ENCODE assay signal across 14 cellular contexts in genomic region chr7:36260481-36260880, GRCh38.
DNase-seq lines count a peak whose midpoint lies in the region; ATAC-seq and TF ChIP-seq lines count a peak whose summit lies in the region.
"Had no signal": no experiment of that assay in that cellular context is flagged by ENCODE, and none has a peak within 500 bp of the region (broad histone marks: within the 10 kb centered on the region; RNA-seq: fewer than 3 reads in every experiment).

No MANE protein-coding gene starts in this region.

- peak overlapping the region in 49 of 59 donors; percentile 12 to 92 (median 70) for H3K27ac ChIP-seq in dorsolateral prefrontal cortex

- intact Hi-C loops in dorsolateral prefrontal cortex (cut with DNase I) = no loop called here

- ATAC-seq in GM21360 (IDR thresholded peaks at IDR 0.05; ENCODE audit: unreplicated experiment) (peak; percentile 68), HG03354 (IDR thresholded peaks at IDR 0.05; ENCODE audit: poor library complexity, severe bottlenecking, unreplicated experiment) (peak; percentile 40)

- TF ChIP-seq CTCF in GM06990 (IDR thresholded peaks at IDR 0.05; ENCODE audit: insufficient read depth, low read length, poor library complexity, severe bottlenecking) (no peak), dorsolateral prefrontal cortex (IDR thresholded peaks at IDR 0.05 in 54 of 56, conservative IDR thresholded peaks at IDR 0.05 in 2 of 56; ENCODE audit: low read depth in 1 of 56, partially characterized antibody in 56 of 56) (no peak)

- DNase-seq in GM06990 (ENCODE audit: extremely low read depth, insufficient read length) (peak; percentile 40), dorsolateral prefrontal cortex (no peak), DMS153 treated with DMSO at 0.1 percent for 48 hours (lab: John Stamatoyannopoulos, UW; ENCODE audit: unreplicated experiment) (no peak), cerebellar nuclear complex (lab: John Stamatoyannopoulos, UW) (no peak), OCI-M2 (lab: John Stamatoyannopoulos, UW; ENCODE audit: unreplicated experiment) (no peak)
- no peak for DNase-seq in stimulated activated CD4-positive, alpha-beta T cell treated with anti-CD3 and anti-CD28 coated beads, Interleukin-15, amount 100 ng/mL, for 24 hours
- DNase-seq: activated CD4-positive, alpha-beta T cell treated with anti-CD3 and anti-CD28 coated beads, Interleukin-2, amount 10 ng/mL, durations not matched to agents 7 days and 5 days; effector CD4-positive, alpha-beta T cell; midbrain; NCI-H1105; NCI-H446 treated with DMSO at 0.1 percent for 48 hours; RPMI8226 had no signal

- H3K36me3 ChIP-seq in GM06990 (ENCODE audit: control insufficient read depth, insufficient read depth, low read length) = no peaks in the 10 kb centered on the region

- H3K4me3 ChIP-seq in GM06990 (replicated peaks; ENCODE audit: low read depth, low read length) = no peak overlapping the region
- H3K4me3 ChIP-seq in dorsolateral prefrontal cortex = no peak overlapping the region

- H3K27me3 ChIP-seq in GM06990 (replicated peaks; ENCODE audit: control insufficient read depth, insufficient read depth, low read length) (no peaks in the 10 kb centered on the region), dorsolateral prefrontal cortex (no peaks in the 10 kb centered on the region)
